7 cellular contexts compared by ENCODE assay signal in genomic region chr10:110500515-110500905, GRCh38. TPM values are rescaled to one million over a fixed set of nuclear protein-coding genes. Genes with fewer than 3 reads are reported as not detected.
DNase-seq lines count a peak whose midpoint lies in the region; ATAC-seq and TF ChIP-seq lines count a peak whose summit lies in the region.

No MANE protein-coding gene starts in this region.

- H3K4me3 ChIP-seq in heart left ventricle, result peak overlapping the region in 10 of 12 donors; percentile 28 to 97 (median 83)

- TF ChIP-seq CTCF in HFFc6 (IDR thresholded peaks at IDR 0.05) (no peak), heart left ventricle (IDR thresholded peaks at IDR 0.05) (no peak)

- peak overlapping the region; percentile 78 to 98 (median 94) for H3K27ac ChIP-seq in heart left ventricle

- ATAC-seq in heart left ventricle, result peak; percentile 40 to 56 (median 52)

- H3K27me3 ChIP-seq in heart left ventricle, result no peaks in the 10 kb centered on the region

- no peaks in the 10 kb centered on the region for H3K9me3 Mint-ChIP-seq in HFFc6
- no peaks in the 10 kb centered on the region for H3K9me3 Mint-ChIP-seq in activated T-helper 2 cell treated with anti-CD3 and anti-CD28 coated beads, Interferon-gamma antibody, Interleukin-2, Interleukin-4, amounts not matched to agents 10 μg/mL and 5 μg/mL and 100 μg/mL, durations not matched to agents 14 hours and 24 hours and 36 hours

- peaks cover 29% of the 10 kb centered on the region for H3K27me3 Mint-ChIP-seq in HFFc6 (ENCODE audit: insufficient read depth)
- no peaks in the 10 kb centered on the region for H3K27me3 Mint-ChIP-seq in activated T-helper 2 cell treated with anti-CD3 and anti-CD28 coated beads, Interferon-gamma antibody, Interleukin-2, Interleukin-4, amounts not matched to agents 10 μg/mL and 5 μg/mL and 100 μg/mL, durations not matched to agents 14 hours and 24 hours and 36 hours (ENCODE audit: low read depth)

- H3K36me3 Mint-ChIP-seq in HFFc6 (ENCODE audit: low read depth), result peaks cover 62% of the 10 kb centered on the region
- H3K36me3 Mint-ChIP-seq in activated T-helper 2 cell treated with anti-CD3 and anti-CD28 coated beads, Interferon-gamma antibody, Interleukin-2, Interleukin-4, amounts not matched to agents 10 μg/mL and 5 μg/mL and 100 μg/mL, durations not matched to agents 14 hours and 24 hours and 36 hours (ENCODE audit: low read depth), result peaks cover 78% of the 10 kb centered on the region

- DNase-seq in HFFc6 (peak; percentile 86), heart left ventricle (peak in 3 of 5 donors; percentile 58 to 65 (median 59)), stromal cell of bone marrow (ENCODE audit: low read depth) (peak; percentile 57), COLO668 (lab: John Stamatoyannopoulos, UW; ENCODE audit: unreplicated experiment) (no peak), SKM-1 (lab: John Stamatoyannopoulos, UW; ENCODE audit: unreplicated experiment) (no peak)
- no peak for DNase-seq in activated T-helper 2 cell treated with anti-CD3 and anti-CD28 coated beads, Interferon-gamma antibody, Interleukin-2, Interleukin-4, amounts not matched to agents 10 μg/mL and 5 μg/mL and 100 μg/mL, durations not matched to agents 14 hours and 24 hours and 36 hours (ENCODE audit: low spot score)
- DNase-seq in activated CD4-positive, alpha-beta T cell treated with anti-CD3 and anti-CD28 coated beads for 4 hours, result no peak

- peaks cover 74% of the 10 kb centered on the region for H3K4me1 Mint-ChIP-seq in HFFc6 (ENCODE audit: low read depth)
- peaks cover 70% of the 10 kb centered on the region for H3K4me1 Mint-ChIP-seq in activated T-helper 2 cell treated with anti-CD3 and anti-CD28 coated beads, Interferon-gamma antibody, Interleukin-2, Interleukin-4, amounts not matched to agents 10 μg/mL and 5 μg/mL and 100 μg/mL, durations not matched to agents 14 hours and 24 hours and 36 hours (ENCODE audit: low read depth)

- H3K4me3 Mint-ChIP-seq in HFFc6, result peak overlapping the region; percentile 100
- peak overlapping the region; percentile 96 for H3K4me3 Mint-ChIP-seq in activated T-helper 2 cell treated with anti-CD3 and anti-CD28 coated beads, Interferon-gamma antibody, Interleukin-2, Interleukin-4, amounts not matched to agents 10 μg/mL and 5 μg/mL and 100 μg/mL, durations not matched to agents 14 hours and 24 hours and 36 hours (ENCODE audit: low read depth)

- peaks cover 0 to 11% (median 0%) of the 10 kb centered on the region in 9 donors for H3K36me3 ChIP-seq in heart left ventricle

- WGBS in heart left ventricle, 4 donors, result 16 to 28% (median 19%) methylated on average over 3 of the region's 3 CpGs

- intact Hi-C loops in activated T-helper 2 cell treated with anti-CD3 and anti-CD28 coated beads, Interferon-gamma antibody, Interleukin-2, Interleukin-4, amounts not matched to agents 10 μg/mL and 5 μg/mL and 100 μg/mL, durations not matched to agents 14 hours and 24 hours and 36 hours (cut with micrococcal nuclease), result loop anchor here (5.0 kb wide), 2 partner anchors 273 to 288 kb away; no protein-coding TSS in a partner anchor
- intact Hi-C loops in heart left ventricle (cut with DNase I), result loop anchor here in 4 of 10 donors (5.0 to 10.0 kb wide), 6 partner anchors 43 to 374 kb away; partner anchors contain the start of gene PDCD4 (in 1 of the 4)

- H3K9me3 ChIP-seq in heart left ventricle, result no peaks in the 10 kb centered on the region

- no peak for TF ChIP-seq POLR2A in heart left ventricle (IDR thresholded peaks at IDR 0.05)

- H3K27ac Mint-ChIP-seq in HFFc6, result peak overlapping the region; percentile 95
- peak overlapping the region; percentile 79 for H3K27ac Mint-ChIP-seq in activated T-helper 2 cell treated with anti-CD3 and anti-CD28 coated beads, Interferon-gamma antibody, Interleukin-2, Interleukin-4, amounts not matched to agents 10 μg/mL and 5 μg/mL and 100 μg/mL, durations not matched to agents 14 hours and 24 hours and 36 hours

- H3K4me1 ChIP-seq in heart left ventricle, result peaks cover 25 to 88% (median 64%) of the 10 kb centered on the region in 12 donors

RNA-seq across cellular contexts. Expression of gene DUSP5, which starts 2.8 kb away (rescaled TPM):
- total RNA-seq in HFFc6 (2021; fragmentation: NEBNext Ultra II Directional; extraction: Animal tissue kit (Norgen Biotek cat#: 25700)), result 10 to 100 TPM; 31.9 to 58.2 (median 35.0) TPM
- 84.3 and 86.2 TPM in 2 replicates for total RNA-seq in activated T-helper 2 cell treated with anti-CD3 and anti-CD28 coated beads, Interferon-gamma antibody, Interleukin-2, Interleukin-4, amounts not matched to agents 10 μg/mL and 5 μg/mL and 100 μg/mL, durations not matched to agents 14 hours and 24 hours and 36 hours
- total RNA-seq in heart left ventricle, result 10 to 100 TPM in 7 of 9 donors, 1 to 10 TPM in 2; 5.5 to 36.4 (median 16.1) TPM
- 10 to 100 TPM in 1 of 2 donors, 1 to 10 TPM in 1; 3.5 to 42.7 TPM for polyA plus RNA-seq in heart left ventricle

Comparison
In these comparisons a context has a peak if more than half of its experiments do, and no peak if none do; other contexts are left out.
1. DNase-seq: peak in HFFc6 (single experiment), heart left ventricle (3 of 5) and stromal cell of bone marrow (single experiment); none in activated T-helper 2 cell treated with anti-CD3 and anti-CD28 coated beads, Interferon-gamma antibody, Interleukin-2, Interleukin-4, amounts not matched to agents 10 μg/mL and 5 μg/mL and 100 μg/mL, durations not matched to agents 14 hours and 24 hours and 36 hours (single experiment), COLO668 (single experiment), SKM-1 (single experiment) and activated CD4-positive, alpha-beta T cell treated with anti-CD3 and anti-CD28 coated beads for 4 hours (0 of 2).